In genomic region chr14:22333408-22334274, GRCh38 we compare ENCODE assay signal across 9 cellular contexts.
A peak's percentile ranks its signal among the peaks of the same experiment; 100 is the strongest.
DNase-seq lines count a peak whose midpoint lies in the region; ATAC-seq and TF ChIP-seq lines count a peak whose summit lies in the region.
"Had no signal": no experiment of that assay in that cellular context is flagged by ENCODE, and none has a peak within 500 bp of the region (broad histone marks: within the 10 kb centered on the region; RNA-seq: fewer than 3 reads in every experiment).

No MANE protein-coding gene starts in this region.

- no peak for TF ChIP-seq CTCF in HCT116 (IDR thresholded peaks at IDR 0.05 in 2 of 3, conservative IDR thresholded peaks at IDR 0.05 in 1 of 3; ENCODE audit: borderline replicate concordance in 1 of 3, insufficient read depth in 1 of 3, low read depth in 2 of 3, low read length in 2 of 3)

- H3K9ac ChIP-seq in HCT116 (ENCODE audit: low read length) = peak overlapping the region; percentile 20; the same call in 1 of the 2 replicates

- H3K27ac ChIP-seq in HCT116 (ENCODE audit: low read depth, low read length) = peak overlapping the region; percentile 50; the same call in 1 of the 2 replicates

- RAD21 ChIA-PET in HCT116 (lab: Charles Lee; ENCODE audit: low non-redundant PET in 1 of 2, low total read pairs in 2 of 2, uncharacterized antibody in 2 of 2, unreplicated experiment in 2 of 2) = interaction anchor here in 1 of 2 experiments (0.8 kb wide), 1 partner anchor 14 kb away, joined by 3 read pairs; no protein-coding TSS in a partner anchor

- no peaks in the 10 kb centered on the region for H3K27me3 ChIP-seq in HCT116 (ENCODE audit: insufficient read depth, low read length)

- CTCF ChIA-PET in HCT116 (lab: Charles Lee) = interaction anchor here (1.0 to 3.4 kb wide), 3 partner anchors 13 to 41 kb away, joined by 3 to 17 read pairs (median 13); no protein-coding TSS in a partner anchor

- TF ChIP-seq RAD21 in HCT116 (IDR thresholded peaks at IDR 0.05; ENCODE audit: low read depth) = no peak

- ATAC-seq in HCT116 (peak; percentile 89), esophagus mucosa (peak; percentile 84), GM21423 (IDR thresholded peaks at IDR 0.05; ENCODE audit: unreplicated experiment) (no peak), Right ventricle myocardium inferior (no peak)

- intact Hi-C loops in HCT116 (cut with micrococcal nuclease) (no loop called here), Right ventricle myocardium inferior (cut with DNase I) (no loop called here)

- no peaks in the 10 kb centered on the region for H3K36me3 ChIP-seq in HCT116 (ENCODE audit: control insufficient read depth in 1 of 2, insufficient read depth in 2 of 2, low read length in 2 of 2)

- H3K4me3 ChIP-seq in HCT116 (replicated peaks in 1 of 2; ENCODE audit: low read depth in 1 of 2, low read length in 2 of 2) = peak overlapping the region in 1 of 2 experiments; percentile 42; a peak in 3 of 4 replicates

- H2AFZ ChIP-seq in HCT116 (ENCODE audit: low read depth, low read length, poor library complexity, severe bottlenecking) = peak overlapping the region; percentile 71

- no peaks in the 10 kb centered on the region for H3K9me2 ChIP-seq in HCT116 (ENCODE audit: insufficient read depth)

- peaks cover 21 to 25% of the 10 kb centered on the region in 2 experiments for H3K4me1 ChIP-seq in HCT116 (ENCODE audit: control insufficient read depth in 1 of 2, insufficient read depth in 2 of 2, low read length in 2 of 2)

- no peaks in the 10 kb centered on the region for H3K79me2 ChIP-seq in HCT116 (ENCODE audit: insufficient read depth, low read length)

- DNase-seq in HCT116 (ENCODE audit: low read depth, low spot score) (peak; percentile 79), OCI-M1 (lab: John Stamatoyannopoulos, UW) (peak; percentile 23), renal cortical epithelial cell (ENCODE audit: low read depth) (peak; percentile 98), NCI-H82 (lab: John Stamatoyannopoulos, UW) (no peak), Right ventricle myocardium inferior (ENCODE audit: missing footprints) (no peak), dedifferentiated amniotic fluid mesenchymal stem cell (ENCODE audit: extremely low spot score) (no peak)
- DNase-seq: stimulated activated CD4-positive, alpha-beta T cell treated with anti-CD3 and anti-CD28 coated beads, Interleukin-4, amount 100 ng/mL, for 24 hours had no signal

- BruUV-seq in HCT116 (replicated peaks; lab: Mats Ljungman, UMichigan) = no TSS peak

- no peaks in the 10 kb centered on the region for H4K20me1 ChIP-seq in HCT116 (ENCODE audit: insufficient read depth)

- no peak for TF ChIP-seq POLR2A in HCT116 (IDR thresholded peaks at IDR 0.05; ENCODE audit: borderline replicate concordance, extremely low read depth, insufficient read depth, insufficient read length)

- peaks cover 0 to 14% of the 10 kb centered on the region in 2 experiments; a peak in 1 of 4 replicates for H3K9me3 ChIP-seq in HCT116 (ENCODE audit: control insufficient read depth in 1 of 2, insufficient read depth in 1 of 2, low read depth in 1 of 2, low read length in 2 of 2)

- peak overlapping the region; percentile 75 for H3K4me2 ChIP-seq in HCT116 (ENCODE audit: low read length)

- POLR2A ChIA-PET in HCT116 (lab: Charles Lee) = no interaction called here

TF ChIP-seq in HCT116, 20 proteins besides CTCF, POLR2A, EP300 and RAD21:
- TF ChIP-seq, protein P1, sequence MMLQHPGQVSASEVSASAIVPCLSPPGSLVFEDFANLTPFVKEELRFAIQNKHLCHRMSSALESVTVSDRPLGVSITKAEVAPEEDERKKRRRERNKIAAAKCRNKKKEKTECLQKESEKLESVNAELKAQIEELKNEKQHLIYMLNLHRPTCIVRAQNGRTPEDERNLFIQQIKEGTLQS (IDR thresholded peaks at IDR 0.05) = 0 out of 2 replicates have a peak, but pooled peaks have one; percentile 37
- TF ChIP-seq CBX3 (IDR thresholded peaks at IDR 0.05; ENCODE audit: low read depth) (peak; percentile 82), CEBPB (IDR thresholded peaks at IDR 0.05; ENCODE audit: low read depth) (peak; percentile 59; the same call in 1 of the 2 replicates), MAX (IDR thresholded peaks at IDR 0.05) (no peak), ZBTB33 (IDR thresholded peaks at IDR 0.05; ENCODE audit: extremely low read depth, insufficient replicate concordance, low read length) (no peak), YY1 (IDR thresholded peaks at IDR 0.05; ENCODE audit: extremely low read depth, insufficient replicate concordance, low read depth, low read length) (no peak), JUND (IDR thresholded peaks at IDR 0.05) (peak; percentile 98), EZH2 (IDR thresholded peaks at IDR 0.05) (no peak), EZH2phosphoT487 (IDR thresholded peaks at IDR 0.05; ENCODE audit: borderline replicate concordance) (no peak), POLR2AphosphoS5 (IDR thresholded peaks at IDR 0.05; ENCODE audit: low read depth, low read length) (no peak; the same call in 1 of the 2 replicates), FOSL1 (IDR thresholded peaks at IDR 0.05; ENCODE audit: low read depth) (peak; percentile 98), SP1 (IDR thresholded peaks at IDR 0.05; ENCODE audit: low read depth) (peak; percentile 85), EGR1 (IDR thresholded peaks at IDR 0.05; ENCODE audit: low read depth) (no peak), SRF (IDR thresholded peaks at IDR 0.05; ENCODE audit: low read depth) (peak; percentile 59; the same call in 1 of the 2 replicates), ZNF274 (IDR thresholded peaks at IDR 0.05; ENCODE audit: low read depth, low read length) (no peak), SIN3A (IDR thresholded peaks at IDR 0.05; ENCODE audit: low read depth) (peak; percentile 46; the same call in 1 of the 2 replicates), ELF1 (IDR thresholded peaks at IDR 0.05; ENCODE audit: borderline replicate concordance, low read depth) (no peak), REST (IDR thresholded peaks at IDR 0.05; ENCODE audit: low read depth) (no peak), TCF7L2 (IDR thresholded peaks at IDR 0.05; ENCODE audit: borderline replicate concordance, extremely low read depth, insufficient read depth, insufficient read length) (peak; percentile 73), ZFX (IDR thresholded peaks at IDR 0.05) (no peak)

Comparison
In these comparisons a context has a peak if more than half of its experiments do, and no peak if none do; other contexts are left out.
1. ATAC-seq: peak in HCT116 (single experiment) and esophagus mucosa (single experiment); none in GM21423 (single experiment) and Right ventricle myocardium inferior (single experiment).
2. DNase-seq: peak in HCT116 (single experiment), OCI-M1 (single experiment) and renal cortical epithelial cell (single experiment); none in NCI-H82 (single experiment), Right ventricle myocardium inferior (single experiment) and dedifferentiated amniotic fluid mesenchymal stem cell (single experiment).